7 cellular contexts compared by ENCODE assay signal in genomic region chr21:41959675-41960074, GRCh38. TPM values are rescaled to one million over a fixed set of nuclear protein-coding genes. Genes with fewer than 3 reads are reported as not detected.
DNase-seq lines count a peak whose midpoint lies in the region; ATAC-seq and TF ChIP-seq lines count a peak whose summit lies in the region.
"Not testable (repeated sequence)": the region's sequence is repeated elsewhere in the genome, so short reads cannot be mapped to it uniquely, and the experiment has no call there.

No MANE protein-coding gene starts in this region.

- CTCF ChIA-PET in PC-9 (lab: Charles Lee): not testable (repeated sequence)

- BruUV-seq in PC-9 (replicated peaks; lab: Mats Ljungman, UMichigan): not testable (repeated sequence)

- POLR2A ChIA-PET in PC-9 (lab: Charles Lee; ENCODE audit: unreplicated experiment): not testable (repeated sequence)

- not testable (repeated sequence) for H3K4me2 ChIP-seq in PC-9; osteoblast (ENCODE audit: insufficient read depth, low read length)

- not testable (repeated sequence) for H3K4me3 Mint-ChIP-seq in chondrocyte (ENCODE audit: unreplicated experiment)

- not testable (repeated sequence) for H3K9me3 ChIP-seq in PC-9 (ENCODE audit: insufficient read depth, low read depth); RWPE2 (ENCODE audit: severe bottlenecking); ascending aorta; osteoblast (ENCODE audit: low read depth, low read length); thoracic aorta

- TF ChIP-seq CTCF in PC-9 (conservative IDR thresholded peaks at IDR 0.05); RWPE2 (IDR thresholded peaks at IDR 0.05; ENCODE audit: poor library complexity, severe bottlenecking); ascending aorta (IDR thresholded peaks at IDR 0.05); chondrocyte (IDR thresholded peaks at IDR 0.05); foreskin keratinocyte (conservative IDR thresholded peaks at IDR 0.05); osteoblast (IDR thresholded peaks at IDR 0.05; ENCODE audit: extremely low read depth, low read depth, low read length); thoracic aorta (IDR thresholded peaks at IDR 0.05): not testable (repeated sequence)

- peaks cover 52% of the 10 kb centered on the region for H3K4me1 ChIP-seq in PC-9 (replicated peaks; ENCODE audit: insufficient read depth)
- peaks cover 27% of the 10 kb centered on the region for H3K4me1 ChIP-seq in RWPE2 (ENCODE audit: insufficient read depth, poor library complexity, severe bottlenecking)
- H3K4me1 ChIP-seq in ascending aorta: peaks cover 3 to 23% of the 10 kb centered on the region in 2 donors
- peaks cover 24% of the 10 kb centered on the region for H3K4me1 ChIP-seq in foreskin keratinocyte
- peaks cover 41% of the 10 kb centered on the region for H3K4me1 ChIP-seq in osteoblast (ENCODE audit: insufficient read depth, low read length)
- H3K4me1 ChIP-seq in thoracic aorta (ENCODE audit: control insufficient read depth in 1 of 2, low read depth in 2 of 2): peaks cover 12 to 30% of the 10 kb centered on the region in 2 donors

- H3K27me3 ChIP-seq in PC-9 (ENCODE audit: insufficient read depth, low read depth); RWPE2 (ENCODE audit: insufficient read depth, poor library complexity, severe bottlenecking); ascending aorta; foreskin keratinocyte; thoracic aorta (replicated peaks; ENCODE audit: insufficient read depth): not testable (repeated sequence)
- peaks cover 12% of the 10 kb centered on the region for H3K27me3 ChIP-seq in osteoblast (ENCODE audit: insufficient read depth, low read length)

- not testable (repeated sequence) for H3K9me2 ChIP-seq in PC-9 (ENCODE audit: insufficient read depth)

- not testable (repeated sequence) for H2AFZ ChIP-seq in PC-9; osteoblast (ENCODE audit: low read length)

- not testable (repeated sequence) for H4K20me1 ChIP-seq in PC-9 (ENCODE audit: insufficient read depth); osteoblast (ENCODE audit: insufficient read depth, low read length)

- H3K79me2 ChIP-seq in PC-9 (ENCODE audit: low read depth); osteoblast (ENCODE audit: insufficient read depth, low read length): not testable (repeated sequence)

- ATAC-seq in RWPE2 (ENCODE audit: low read depth); foreskin keratinocyte; thoracic aorta (ENCODE audit: insufficient number of reproducible peaks, low FRiP score, low read depth): not testable (repeated sequence)

- not testable (repeated sequence) for H3K4me3 ChIP-seq in PC-9; RWPE2 (ENCODE audit: severe bottlenecking); ascending aorta; osteoblast (ENCODE audit: insufficient read depth, low read length); thoracic aorta

- peaks cover 27% of the 10 kb centered on the region for H3K4me1 Mint-ChIP-seq in chondrocyte (ENCODE audit: low read depth)

- not testable (repeated sequence) for H3K27ac Mint-ChIP-seq in chondrocyte (ENCODE audit: unreplicated experiment)

- H3K36me3 ChIP-seq in PC-9 (ENCODE audit: low read depth); RWPE2 (ENCODE audit: low read depth); ascending aorta; osteoblast (ENCODE audit: insufficient read depth, low read length); thoracic aorta: not testable (repeated sequence)

- not testable (repeated sequence) for H3K36me3 Mint-ChIP-seq in chondrocyte (ENCODE audit: low read depth)

- not testable (repeated sequence) for H3K9me3 Mint-ChIP-seq in chondrocyte (ENCODE audit: low read depth)

- not testable (repeated sequence) for DNase-seq in PC-9; RWPE2 (ENCODE audit: low spot score); ascending aorta (ENCODE audit: low spot score in 2 of 2); foreskin keratinocyte; osteoblast (ENCODE audit: insufficient read length, low spot score, missing footprints); thoracic aorta (ENCODE audit: low spot score)
- peak; percentile 28 for DNase-seq in chondrocyte (ENCODE audit: low spot score)

- H3K27ac ChIP-seq in PC-9 (0 out of 2 replicates have a peak overlapping the region, but pooled peaks have one; percentile 86), RWPE2 (ENCODE audit: poor library complexity, severe bottlenecking) (peak overlapping the region; percentile 92), ascending aorta (peak overlapping the region; percentile 90), foreskin keratinocyte (peak overlapping the region; percentile 70), osteoblast (ENCODE audit: low read depth, low read length) (peak overlapping the region; percentile 91), thoracic aorta (peak overlapping the region; percentile 62 to 91)

- intact Hi-C loops in PC-9 (cut with micrococcal nuclease; ENCODE audit: unreplicated experiment) (loop anchor here (2.0 to 5.0 kb wide), 5 partner anchors 43 to 347 kb away; no protein-coding TSS in a partner anchor), ascending aorta (cut with DNase I) (loop anchor here (1.0 to 10.0 kb wide), 7 partner anchors 35 to 1905 kb away; partner anchors contain the start of genes PRDM15, RIPK4 and ZBTB21)

- H3K27me3 Mint-ChIP-seq in chondrocyte (ENCODE audit: low read depth): not testable (repeated sequence)

- peaks cover 38% of the 10 kb centered on the region for H3F3A ChIP-seq in PC-9 (ENCODE audit: insufficient read depth, low read depth)

RNA-seq across cellular contexts. Expression of gene C2CD2, which starts 5.9 kb away (rescaled TPM):
- total RNA-seq in PC-9 (2021) (26.8 and 27.9 TPM in 2 replicates), ascending aorta (45.0 TPM), chondrocyte (8.9 to 18.2 TPM (median 18.1 TPM) in 3 replicates), foreskin keratinocyte (54.1 and 84.4 TPM in 2 replicates), osteoblast (33.9 and 40.9 TPM in 2 replicates), thoracic aorta (10 to 100 TPM; 59.5 to 77.3 TPM)
- polyA plus RNA-seq in foreskin keratinocyte: 20.8 and 27.6 TPM in 2 replicates

RNA-seq across cellular contexts. Expression of gene ZBTB21, which starts 50.5 kb away (rescaled TPM):
- 9.1 and 13.5 TPM in 2 replicates for total RNA-seq in PC-9 (2021)
- total RNA-seq in ascending aorta: 11.1 TPM
- total RNA-seq in chondrocyte: 18.0 to 21.2 TPM (median 18.6 TPM) in 3 replicates
- 17.1 and 21.7 TPM in 2 replicates for total RNA-seq in foreskin keratinocyte
- 3.1 and 3.3 TPM in 2 replicates for polyA plus RNA-seq in foreskin keratinocyte
- 12.7 and 13.8 TPM in 2 replicates for total RNA-seq in osteoblast
- total RNA-seq in thoracic aorta: 10 to 100 TPM; 16.5 to 23.8 TPM
